2 cellular contexts compared by ENCODE assay signal in the genomic region with DNA sequence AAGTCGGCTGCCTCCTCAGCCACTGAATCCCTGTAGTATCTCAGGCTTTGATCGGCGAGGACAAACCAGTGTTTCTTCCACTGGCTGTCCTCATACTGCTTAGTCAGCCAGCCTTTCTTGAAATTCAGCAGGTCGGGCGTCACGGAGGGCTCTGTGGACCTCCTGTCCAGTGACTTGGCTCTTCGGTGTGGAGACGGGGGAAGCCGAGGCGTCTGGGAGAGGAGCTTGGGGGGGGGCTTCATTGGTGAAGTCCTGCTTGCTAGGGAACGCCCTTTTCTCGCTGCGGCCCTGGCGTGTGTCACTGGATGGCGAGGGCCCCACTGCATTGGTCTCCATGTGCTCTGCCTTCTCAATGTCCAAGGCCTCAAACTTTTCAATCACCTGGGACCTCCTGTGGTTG. TPM values are rescaled to one million over a fixed set of nuclear protein-coding genes. Genes with fewer than 3 reads are reported as not detected.
"Had no signal": no experiment of that assay in that cellular context is flagged by ENCODE, and none has a peak within 500 bp of the region (broad histone marks: within the 10 kb centered on the region; RNA-seq: fewer than 3 reads in every experiment).

No MANE protein-coding gene starts in this region.

RNA-seq across cellular contexts. Expression of gene ZNF660, which starts 5.0 kb away (rescaled TPM):
- total RNA-seq: OCI-LY7, PC-3 had no signal

RNA-seq across cellular contexts. Expression of gene ZKSCAN7, which starts 24.8 kb away (rescaled TPM):
- total RNA-seq: OCI-LY7, PC-3 had no signal
